ENCODE assay signal across 10 cellular contexts in the genomic region with DNA sequence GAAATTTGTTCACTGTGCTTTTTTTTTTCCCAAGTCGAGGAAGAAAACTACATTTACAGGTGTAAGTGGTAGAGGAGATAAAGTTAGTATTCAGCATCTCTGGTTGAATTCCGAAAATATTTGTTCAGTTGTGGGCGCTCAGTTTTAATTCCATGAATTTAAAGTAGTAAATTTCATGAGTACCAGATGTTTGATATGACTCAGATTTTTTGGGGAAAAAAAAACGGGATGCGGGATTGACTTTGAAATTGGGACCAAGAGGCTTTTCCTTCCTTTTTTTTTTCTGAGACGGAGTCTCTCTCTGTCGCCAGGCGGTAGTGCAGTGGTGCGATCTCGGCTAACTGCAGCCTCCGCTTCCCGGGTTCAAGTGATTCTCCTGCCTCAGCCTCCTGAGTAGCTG. TPM values are rescaled to one million over a fixed set of nuclear protein-coding genes. Genes with fewer than 3 reads are reported as not detected.
DNase-seq lines count a peak whose midpoint lies in the region; ATAC-seq and TF ChIP-seq lines count a peak whose summit lies in the region.
"Had no signal": no experiment of that assay in that cellular context is flagged by ENCODE, and none has a peak within 500 bp of the region (broad histone marks: within the 10 kb centered on the region; RNA-seq: fewer than 3 reads in every experiment).

No MANE protein-coding gene starts in this region.

- CTCF ChIA-PET in Calu3 (lab: Charles Lee): no interaction called here

- H3K9me3 ChIP-seq in MG63 (no peaks in the 10 kb centered on the region), osteoblast (ENCODE audit: low read depth, low read length) (no peaks in the 10 kb centered on the region)

- H3K27me3 ChIP-seq in MG63 (no peaks in the 10 kb centered on the region), dorsolateral prefrontal cortex (no peaks in the 10 kb centered on the region), osteoblast (ENCODE audit: insufficient read depth, low read length) (no peaks in the 10 kb centered on the region)

- peaks cover 43% of the 10 kb centered on the region for H3K36me3 Mint-ChIP-seq in Calu3 (ENCODE audit: insufficient read depth, unreplicated experiment)

- H3K4me1 Mint-ChIP-seq in Calu3 (ENCODE audit: low read depth, unreplicated experiment): peaks cover 21% of the 10 kb centered on the region

- peaks cover 64% of the 10 kb centered on the region for H3K79me2 ChIP-seq in osteoblast (ENCODE audit: insufficient read depth, low read length)

- no peak overlapping the region for H3K27ac Mint-ChIP-seq in Calu3 (ENCODE audit: unreplicated experiment)

- no peak overlapping the region for H2AFZ ChIP-seq in osteoblast (ENCODE audit: low read length)

- intact Hi-C loops in Calu3 (cut with micrococcal nuclease; ENCODE audit: unreplicated experiment): loop anchor here (10.0 kb wide), 2 partner anchors 53 to 153 kb away; no protein-coding TSS in a partner anchor
- intact Hi-C loops in dorsolateral prefrontal cortex (cut with DNase I): no loop called here

- H3K27me3 Mint-ChIP-seq in Calu3 (ENCODE audit: unreplicated experiment): no peaks in the 10 kb centered on the region

- in situ Hi-C loops in KBM-7 (cut with MboI; ENCODE audit: low pct_unique_long_range_greater_than_20kb, low sequenced_read_pairs): no loop called here

- H4K20me1 ChIP-seq in osteoblast (ENCODE audit: insufficient read depth, low read length): peaks cover 29% of the 10 kb centered on the region

- H3K9me3 Mint-ChIP-seq in Calu3 (ENCODE audit: low read depth, unreplicated experiment): no peaks in the 10 kb centered on the region

- peak overlapping the region; percentile 93 for H3K4me3 Mint-ChIP-seq in Calu3 (ENCODE audit: low read depth, unreplicated experiment)

- no TSS peak for BruUV-seq in Calu3 (replicated peaks; lab: Mats Ljungman, UMichigan)

- H3K4me2 ChIP-seq in osteoblast (ENCODE audit: insufficient read depth, low read length): peak overlapping the region; percentile 97

- H3K4me1 ChIP-seq in osteoblast (ENCODE audit: insufficient read depth, low read length): peaks cover 33% of the 10 kb centered on the region

- ATAC-seq in GM21390 (IDR thresholded peaks at IDR 0.05; ENCODE audit: unreplicated experiment) (no peak), GM18870 (IDR thresholded peaks at IDR 0.05; ENCODE audit: unreplicated experiment) (no peak)

- no peak for TF ChIP-seq CTCF in Calu3 (IDR thresholded peaks at IDR 0.05; ENCODE audit: unreplicated experiment)
- no peak for TF ChIP-seq CTCF in dorsolateral prefrontal cortex (IDR thresholded peaks at IDR 0.05 in 54 of 56, conservative IDR thresholded peaks at IDR 0.05 in 2 of 56; ENCODE audit: low read depth in 1 of 56, partially characterized antibody in 56 of 56)
- no peak for TF ChIP-seq CTCF in osteoblast (IDR thresholded peaks at IDR 0.05; ENCODE audit: extremely low read depth, low read depth, low read length)

- DNase-seq in Calu3 (no peak), MG63 (no peak), dorsolateral prefrontal cortex (no peak), osteoblast (ENCODE audit: insufficient read length, low spot score, missing footprints) (no peak), KBM-7 (no peak), NCI-H510A treated with DMSO at 0.1 percent for 48 hours (lab: John Stamatoyannopoulos, UW) (no peak)
- DNase-seq: small intestine; stimulated activated naive CD4-positive, alpha-beta T cell treated with Interleukin-2 at 50 U/mL for 16 hours had no signal

- peak overlapping the region in 17 of 59 donors; percentile 14 to 97 (median 90) for H3K27ac ChIP-seq in dorsolateral prefrontal cortex
- H3K27ac ChIP-seq in osteoblast (ENCODE audit: low read depth, low read length): peak overlapping the region; percentile 51

- peak overlapping the region; percentile 82 for H3K4me3 ChIP-seq in MG63
- H3K4me3 ChIP-seq in dorsolateral prefrontal cortex: peak overlapping the region in 45 of 59 donors; percentile 1 to 100 (median 96)
- H3K4me3 ChIP-seq in osteoblast (ENCODE audit: insufficient read depth, low read length): peak overlapping the region; percentile 99

- H3K36me3 ChIP-seq in MG63 (peaks cover 21% of the 10 kb centered on the region), osteoblast (ENCODE audit: insufficient read depth, low read length) (peaks cover 21% of the 10 kb centered on the region)

RNA-seq across cellular contexts. Expression of gene TULP3, which starts 1.6 kb away (rescaled TPM):
- total RNA-seq in Calu3 (2022) (19.7 and 21.6 TPM in 2 replicates), dorsolateral prefrontal cortex (10 to 100 TPM in 111 of 120 experiments, 1 to 10 TPM in 9; 7.2 to 29.2 (median 15.9) TPM), osteoblast (39.8 and 43.4 TPM in 2 replicates)
- 20.3 and 21.1 TPM in 2 replicates for total RNA-seq in MG63 (2014; rRNA removed; shearing (Covaris generic); ENCODE audit: low replicate concordance)

RNA-seq across cellular contexts. Expression of gene RHNO1, which starts 15.2 kb away (rescaled TPM):
- total RNA-seq in Calu3 (2022): 55.6 and 64.8 TPM in 2 replicates
- 51.2 and 52.8 TPM in 2 replicates for total RNA-seq in MG63 (2014; rRNA removed; shearing (Covaris generic); ENCODE audit: low replicate concordance)
- 10 to 100 TPM in 114 of 120 experiments, 1 to 10 TPM in 6; 7.0 to 28.4 (median 14.3) TPM for total RNA-seq in dorsolateral prefrontal cortex
- total RNA-seq in osteoblast: 27.1 and 28.6 TPM in 2 replicates

RNA-seq across cellular contexts. Expression of gene FOXM1, which starts 15.3 kb away (rescaled TPM):
- total RNA-seq in Calu3 (2022) (85.8 and 103 TPM in 2 replicates), dorsolateral prefrontal cortex (1 to 10 TPM in 47 of 120 experiments, under 1 TPM in 71, not detected in 2; 0.18 to 3.6 (median 0.89) TPM), osteoblast (3.3 and 4.7 TPM in 2 replicates)
- total RNA-seq in MG63 (2014; rRNA removed; shearing (Covaris generic); ENCODE audit: low replicate concordance): 24.5 and 30.9 TPM in 2 replicates

RNA-seq across cellular contexts. Expression of gene TEX52, which starts 35.4 kb away (rescaled TPM):
- total RNA-seq in Calu3 (2022) (not detected in 2 replicates), dorsolateral prefrontal cortex (not detected), osteoblast (not detected in 2 replicates)
- total RNA-seq in MG63 (2014; rRNA removed; shearing (Covaris generic); ENCODE audit: low replicate concordance): not detected in 2 replicates

RNA-seq across cellular contexts. Expression of gene NRIP2, which starts 57.4 kb away (rescaled TPM):
- total RNA-seq in Calu3 (2022) (not detected in 2 replicates), dorsolateral prefrontal cortex (10 to 100 TPM in 99 of 120 experiments, 1 to 10 TPM in 21; 4.7 to 38.0 (median 14.5) TPM), osteoblast (0.59 TPM in 1 of 2 replicates, not detected in the other)
- not detected in 2 replicates for total RNA-seq in MG63 (2014; rRNA removed; shearing (Covaris generic); ENCODE audit: low replicate concordance)
